ENCODE assay signal across 11 cellular contexts in the genomic region with DNA sequence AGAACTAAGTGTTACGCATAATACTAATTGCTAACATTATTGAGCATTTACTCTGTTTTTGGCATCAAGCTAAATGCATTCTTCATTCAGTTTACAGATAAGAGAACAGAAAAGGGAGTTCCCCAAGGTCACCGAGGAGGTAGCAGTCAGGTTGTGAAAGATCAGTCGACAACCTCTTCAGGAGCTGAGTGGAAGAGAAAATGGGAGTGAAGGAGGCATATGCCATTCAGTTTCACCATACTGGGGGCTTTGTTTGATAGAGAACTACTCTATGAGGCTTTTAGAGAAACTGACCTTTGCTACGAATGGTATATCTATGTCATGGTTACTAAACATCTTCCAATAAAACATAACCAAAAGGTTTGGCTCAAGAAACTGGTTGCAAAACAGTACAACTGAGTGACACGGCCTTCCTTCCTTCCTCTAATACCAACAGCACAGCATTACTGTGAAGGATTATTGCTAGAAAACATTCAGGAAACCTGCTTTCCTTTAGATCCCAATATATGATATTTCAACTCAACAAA.
DNase-seq lines count a peak whose midpoint lies in the region; ATAC-seq and TF ChIP-seq lines count a peak whose summit lies in the region.
"Had no signal": no experiment of that assay in that cellular context is flagged by ENCODE, and none has a peak within 500 bp of the region (broad histone marks: within the 10 kb centered on the region; RNA-seq: fewer than 3 reads in every experiment).

No MANE protein-coding gene starts in this region.

- no peaks in the 10 kb centered on the region for H3K27me3 ChIP-seq in dorsolateral prefrontal cortex
- H3K27me3 ChIP-seq in upper lobe of left lung: no peaks in the 10 kb centered on the region

- TF ChIP-seq CTCF in dorsolateral prefrontal cortex (IDR thresholded peaks at IDR 0.05 in 54 of 56, conservative IDR thresholded peaks at IDR 0.05 in 2 of 56; ENCODE audit: low read depth in 1 of 56, partially characterized antibody in 56 of 56) (no peak), mucosa of descending colon (IDR thresholded peaks at IDR 0.05) (no peak), upper lobe of left lung (IDR thresholded peaks at IDR 0.05) (no peak)

- no peak for TF ChIP-seq POLR2A in upper lobe of left lung (IDR thresholded peaks at IDR 0.05)

- CTCF ChIA-PET in activated naive CD4-positive, alpha-beta T cell treated with anti-CD3 and anti-CD28 coated beads for 36 hours (lab: Charles Lee): interaction anchor here (1.3 kb wide), 1 partner anchor 588 kb away, joined by 4 read pairs; no protein-coding TSS in a partner anchor

- no peaks in the 10 kb centered on the region for H3K9me3 ChIP-seq in mucosa of descending colon
- H3K9me3 ChIP-seq in upper lobe of left lung: no peaks in the 10 kb centered on the region

- no peak for TF ChIP-seq EP300 in upper lobe of left lung (IDR thresholded peaks at IDR 0.05)

- H3K9me3 Mint-ChIP-seq in activated naive CD4-positive, alpha-beta T cell treated with anti-CD3 and anti-CD28 coated beads for 36 hours: no peaks in the 10 kb centered on the region

- H3K27ac ChIP-seq in dorsolateral prefrontal cortex (peak overlapping the region in 34 of 59 donors; percentile 0 to 72 (median 36)), upper lobe of left lung (peak overlapping the region; percentile 61 to 88 (median 78))
- H3K27ac ChIP-seq: VCaP had no signal

- peaks cover 69% of the 10 kb centered on the region for H3K4me1 Mint-ChIP-seq in activated naive CD4-positive, alpha-beta T cell treated with anti-CD3 and anti-CD28 coated beads for 36 hours (ENCODE audit: low read depth)

- H3K27ac Mint-ChIP-seq in activated naive CD4-positive, alpha-beta T cell treated with anti-CD3 and anti-CD28 coated beads for 36 hours: peak overlapping the region; percentile 33

- in situ Hi-C loops in ACHN (cut with HindIII; ENCODE audit: low pct_ligation_motif_present, low pct_unique_long_range_greater_than_20kb, low sequenced_read_pairs): no loop called here

- intact Hi-C loops in activated naive CD4-positive, alpha-beta T cell treated with anti-CD3 and anti-CD28 coated beads for 36 hours (cut with micrococcal nuclease): loop anchor here (1.0 kb wide), 2 partner anchors 8 to 13 kb away; no protein-coding TSS in a partner anchor
- intact Hi-C loops in dorsolateral prefrontal cortex (cut with DNase I): no loop called here
- intact Hi-C loops in mucosa of descending colon (cut with DNase I, micrococcal nuclease): no loop called here

- H3K27me3 Mint-ChIP-seq in activated naive CD4-positive, alpha-beta T cell treated with anti-CD3 and anti-CD28 coated beads for 36 hours (ENCODE audit: low read depth): no peaks in the 10 kb centered on the region

- H3K36me3 ChIP-seq in mucosa of descending colon (ENCODE audit: low read depth) (no peaks in the 10 kb centered on the region), upper lobe of left lung (no peaks in the 10 kb centered on the region)

- no peak overlapping the region for H3K4me3 ChIP-seq in dorsolateral prefrontal cortex
- no peak overlapping the region for H3K4me3 ChIP-seq in mucosa of descending colon
- H3K4me3 ChIP-seq in upper lobe of left lung: no peak overlapping the region

- no peak overlapping the region for H3K4me3 Mint-ChIP-seq in activated naive CD4-positive, alpha-beta T cell treated with anti-CD3 and anti-CD28 coated beads for 36 hours

- H3K4me1 ChIP-seq in mucosa of descending colon (ENCODE audit: low read depth) (peaks cover 4% of the 10 kb centered on the region), upper lobe of left lung (peaks cover 59 to 82% (median 81%) of the 10 kb centered on the region in 4 donors)

- ATAC-seq in mucosa of descending colon: peak; percentile 8
- ATAC-seq in upper lobe of left lung (ENCODE audit: low FRiP score in 2 of 2): peak in 1 of 2 donors; percentile 68
- ATAC-seq in HG03196 (IDR thresholded peaks at IDR 0.05; ENCODE audit: unreplicated experiment): no peak

- H3K36me3 Mint-ChIP-seq in activated naive CD4-positive, alpha-beta T cell treated with anti-CD3 and anti-CD28 coated beads for 36 hours (ENCODE audit: low read depth): no peaks in the 10 kb centered on the region

- DNase-seq in activated naive CD4-positive, alpha-beta T cell treated with anti-CD3 and anti-CD28 coated beads for 36 hours: no peak
- DNase-seq in activated naive CD4-positive, alpha-beta T cell treated with anti-CD3 and anti-CD28 coated beads, Interleukin-2, amount 50 U/mL, for 16 hours: no peak
- DNase-seq in dorsolateral prefrontal cortex (no peak), mucosa of descending colon (no peak), upper lobe of left lung (no peak), ACHN (no peak)
- DNase-seq in activated CD4-positive, CD25-positive, alpha-beta regulatory T cell (lab: John Stamatoyannopoulos, UW): no peak
- DNase-seq: central memory CD4-positive, alpha-beta T cell; NCI-H510A treated with DMSO at 0.1 percent for 48 hours had no signal

- WGBS in upper lobe of left lung, 2 donors: 20 to 25% methylated on average over 5 of the region's 5 CpGs
